ENCODE assay signal across 3 cellular contexts in the genomic region with DNA sequence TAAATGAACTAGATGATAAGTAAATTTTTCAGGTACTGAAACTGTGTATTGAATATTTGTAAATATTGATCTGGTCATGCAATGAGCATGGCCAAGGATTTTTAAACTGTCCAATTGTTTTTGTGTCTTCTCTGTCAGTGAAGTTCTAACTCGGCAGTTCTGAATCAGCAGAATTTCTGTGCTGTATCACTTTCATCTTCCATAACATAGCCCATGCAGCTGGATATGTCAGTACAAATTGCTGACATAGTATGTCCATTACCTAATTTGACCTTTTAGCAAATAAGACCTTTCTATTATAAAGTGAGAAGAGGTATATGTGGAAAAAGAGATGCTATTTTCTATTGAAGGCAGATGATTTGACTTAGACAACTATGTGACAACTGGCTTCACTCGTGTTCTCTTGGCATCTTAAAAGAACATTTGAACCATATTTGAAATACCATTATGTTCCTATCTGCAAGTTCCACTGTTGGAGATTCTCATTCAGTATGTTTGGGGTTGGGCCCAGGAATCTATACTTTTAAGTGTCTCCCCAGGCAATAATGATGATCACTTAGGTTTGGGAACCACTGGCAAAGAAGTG.
TF ChIP-seq lines count a peak whose summit lies in the region.

No MANE protein-coding gene starts in this region.

TF ChIP-seq in A549, 52 proteins besides CTCF, POLR2A, EP300 and RAD21 (continued from another document):
- TF ChIP-seq, protein P1, sequence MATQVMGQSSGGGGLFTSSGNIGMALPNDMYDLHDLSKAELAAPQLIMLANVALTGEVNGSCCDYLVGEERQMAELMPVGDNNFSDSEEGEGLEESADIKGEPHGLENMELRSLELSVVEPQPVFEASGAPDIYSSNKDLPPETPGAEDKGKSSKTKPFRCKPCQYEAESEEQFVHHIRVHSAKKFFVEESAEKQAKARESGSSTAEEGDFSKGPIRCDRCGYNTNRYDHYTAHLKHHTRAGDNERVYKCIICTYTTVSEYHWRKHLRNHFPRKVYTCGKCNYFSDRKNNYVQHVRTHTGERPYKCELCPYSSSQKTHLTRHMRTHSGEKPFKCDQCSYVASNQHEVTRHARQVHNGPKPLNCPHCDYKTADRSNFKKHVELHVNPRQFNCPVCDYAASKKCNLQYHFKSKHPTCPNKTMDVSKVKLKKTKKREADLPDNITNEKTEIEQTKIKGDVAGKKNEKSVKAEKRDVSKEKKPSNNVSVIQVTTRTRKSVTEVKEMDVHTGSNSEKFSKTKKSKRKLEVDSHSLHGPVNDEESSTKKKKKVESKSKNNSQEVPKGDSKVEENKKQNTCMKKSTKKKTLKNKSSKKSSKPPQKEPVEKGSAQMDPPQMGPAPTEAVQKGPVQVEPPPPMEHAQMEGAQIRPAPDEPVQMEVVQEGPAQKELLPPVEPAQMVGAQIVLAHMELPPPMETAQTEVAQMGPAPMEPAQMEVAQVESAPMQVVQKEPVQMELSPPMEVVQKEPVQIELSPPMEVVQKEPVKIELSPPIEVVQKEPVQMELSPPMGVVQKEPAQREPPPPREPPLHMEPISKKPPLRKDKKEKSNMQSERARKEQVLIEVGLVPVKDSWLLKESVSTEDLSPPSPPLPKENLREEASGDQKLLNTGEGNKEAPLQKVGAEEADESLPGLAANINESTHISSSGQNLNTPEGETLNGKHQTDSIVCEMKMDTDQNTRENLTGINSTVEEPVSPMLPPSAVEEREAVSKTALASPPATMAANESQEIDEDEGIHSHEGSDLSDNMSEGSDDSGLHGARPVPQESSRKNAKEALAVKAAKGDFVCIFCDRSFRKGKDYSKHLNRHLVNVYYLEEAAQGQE (IDR thresholded peaks at IDR 0.05): no peak
- TF ChIP-seq HOXA7 (CRISPR knock-in tag; IDR thresholded peaks at IDR 0.05): no peak

TF ChIP-seq in K562, 482 proteins besides CTCF, POLR2A, EP300 and RAD21 (continued from another document and continues in another):
- TF ChIP-seq, protein P2, sequence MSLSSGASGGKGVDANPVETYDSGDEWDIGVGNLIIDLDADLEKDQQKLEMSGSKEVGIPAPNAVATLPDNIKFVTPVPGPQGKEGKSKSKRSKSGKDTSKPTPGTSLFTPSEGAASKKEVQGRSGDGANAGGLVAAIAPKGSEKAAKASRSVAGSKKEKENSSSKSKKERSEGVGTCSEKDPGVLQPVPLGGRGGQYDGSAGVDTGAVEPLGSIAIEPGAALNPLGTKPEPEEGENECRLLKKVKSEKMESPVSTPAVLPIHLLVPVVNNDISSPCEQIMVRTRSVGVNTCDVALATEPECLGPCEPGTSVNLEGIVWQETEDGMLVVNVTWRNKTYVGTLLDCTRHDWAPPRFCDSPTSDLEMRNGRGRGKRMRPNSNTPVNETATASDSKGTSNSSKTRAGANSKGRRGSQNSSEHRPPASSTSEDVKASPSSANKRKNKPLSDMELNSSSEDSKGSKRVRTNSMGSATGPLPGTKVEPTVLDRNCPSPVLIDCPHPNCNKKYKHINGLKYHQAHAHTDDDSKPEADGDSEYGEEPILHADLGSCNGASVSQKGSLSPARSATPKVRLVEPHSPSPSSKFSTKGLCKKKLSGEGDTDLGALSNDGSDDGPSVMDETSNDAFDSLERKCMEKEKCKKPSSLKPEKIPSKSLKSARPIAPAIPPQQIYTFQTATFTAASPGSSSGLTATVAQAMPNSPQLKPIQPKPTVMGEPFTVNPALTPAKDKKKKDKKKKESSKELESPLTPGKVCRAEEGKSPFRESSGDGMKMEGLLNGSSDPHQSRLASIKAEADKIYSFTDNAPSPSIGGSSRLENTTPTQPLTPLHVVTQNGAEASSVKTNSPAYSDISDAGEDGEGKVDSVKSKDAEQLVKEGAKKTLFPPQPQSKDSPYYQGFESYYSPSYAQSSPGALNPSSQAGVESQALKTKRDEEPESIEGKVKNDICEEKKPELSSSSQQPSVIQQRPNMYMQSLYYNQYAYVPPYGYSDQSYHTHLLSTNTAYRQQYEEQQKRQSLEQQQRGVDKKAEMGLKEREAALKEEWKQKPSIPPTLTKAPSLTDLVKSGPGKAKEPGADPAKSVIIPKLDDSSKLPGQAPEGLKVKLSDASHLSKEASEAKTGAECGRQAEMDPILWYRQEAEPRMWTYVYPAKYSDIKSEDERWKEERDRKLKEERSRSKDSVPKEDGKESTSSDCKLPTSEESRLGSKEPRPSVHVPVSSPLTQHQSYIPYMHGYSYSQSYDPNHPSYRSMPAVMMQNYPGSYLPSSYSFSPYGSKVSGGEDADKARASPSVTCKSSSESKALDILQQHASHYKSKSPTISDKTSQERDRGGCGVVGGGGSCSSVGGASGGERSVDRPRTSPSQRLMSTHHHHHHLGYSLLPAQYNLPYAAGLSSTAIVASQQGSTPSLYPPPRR (CRISPR knock-in tag; IDR thresholded peaks at IDR 0.05; ENCODE audit: borderline replicate concordance): no peak
- TF ChIP-seq, protein P3, sequence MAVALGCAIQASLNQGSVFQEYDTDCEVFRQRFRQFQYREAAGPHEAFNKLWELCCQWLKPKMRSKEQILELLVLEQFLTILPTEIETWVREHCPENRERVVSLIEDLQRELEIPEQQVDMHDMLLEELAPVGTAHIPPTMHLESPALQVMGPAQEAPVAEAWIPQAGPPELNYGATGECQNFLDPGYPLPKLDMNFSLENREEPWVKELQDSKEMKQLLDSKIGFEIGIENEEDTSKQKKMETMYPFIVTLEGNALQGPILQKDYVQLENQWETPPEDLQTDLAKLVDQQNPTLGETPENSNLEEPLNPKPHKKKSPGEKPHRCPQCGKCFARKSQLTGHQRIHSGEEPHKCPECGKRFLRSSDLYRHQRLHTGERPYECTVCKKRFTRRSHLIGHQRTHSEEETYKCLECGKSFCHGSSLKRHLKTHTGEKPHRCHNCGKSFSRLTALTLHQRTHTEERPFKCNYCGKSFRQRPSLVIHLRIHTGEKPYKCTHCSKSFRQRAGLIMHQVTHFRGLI (CRISPR knock-in tag; IDR thresholded peaks at IDR 0.05): no peak
- TF ChIP-seq PURB (CRISPR knock-in tag; IDR thresholded peaks at IDR 0.05; ENCODE audit: low read depth) (no peak), SMARCA4 (IDR thresholded peaks at IDR 0.05) (no peak), HNRNPL (IDR thresholded peaks at IDR 0.05; ENCODE audit: low read depth, low read length) (no peak), ZNF589 (CRISPR knock-in tag; IDR thresholded peaks at IDR 0.05; ENCODE audit: low read depth) (no peak), SETDB1 (IDR thresholded peaks at IDR 0.05; ENCODE audit: low read length) (no peak), ZNF316 (IDR thresholded peaks at IDR 0.05) (peak; percentile 94), CBX8 (IDR thresholded peaks at IDR 0.05; ENCODE audit: borderline replicate concordance, extremely low read depth, low read depth, low read length, poor library complexity, severe bottlenecking) (no peak), HNRNPK (IDR thresholded peaks at IDR 0.05; ENCODE audit: low read depth, low read length, poor library complexity, severe bottlenecking) (no peak), RBM39 (optimal IDR thresholded peaks at IDR 0.05; ENCODE audit: low read depth, low read length) (no peak), ZNF41 (CRISPR knock-in tag; conservative IDR thresholded peaks at IDR 0.05) (no peak), PTRF (tag; IDR thresholded peaks at IDR 0.05) (no peak), BACH1 (tag; IDR thresholded peaks at IDR 0.05) (peak; percentile 47; the same call in 1 of the 2 replicates), ZC3H4 (CRISPR knock-in tag; IDR thresholded peaks at IDR 0.05; ENCODE audit: borderline replicate concordance) (no peak), TEAD2 (tag; IDR thresholded peaks at IDR 0.05) (no peak)
- TF ChIP-seq, protein P4, sequence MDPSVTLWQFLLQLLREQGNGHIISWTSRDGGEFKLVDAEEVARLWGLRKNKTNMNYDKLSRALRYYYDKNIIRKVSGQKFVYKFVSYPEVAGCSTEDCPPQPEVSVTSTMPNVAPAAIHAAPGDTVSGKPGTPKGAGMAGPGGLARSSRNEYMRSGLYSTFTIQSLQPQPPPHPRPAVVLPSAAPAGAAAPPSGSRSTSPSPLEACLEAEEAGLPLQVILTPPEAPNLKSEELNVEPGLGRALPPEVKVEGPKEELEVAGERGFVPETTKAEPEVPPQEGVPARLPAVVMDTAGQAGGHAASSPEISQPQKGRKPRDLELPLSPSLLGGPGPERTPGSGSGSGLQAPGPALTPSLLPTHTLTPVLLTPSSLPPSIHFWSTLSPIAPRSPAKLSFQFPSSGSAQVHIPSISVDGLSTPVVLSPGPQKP (CRISPR knock-in tag; IDR thresholded peaks at IDR 0.05): no peak
- TF ChIP-seq, protein P5, sequence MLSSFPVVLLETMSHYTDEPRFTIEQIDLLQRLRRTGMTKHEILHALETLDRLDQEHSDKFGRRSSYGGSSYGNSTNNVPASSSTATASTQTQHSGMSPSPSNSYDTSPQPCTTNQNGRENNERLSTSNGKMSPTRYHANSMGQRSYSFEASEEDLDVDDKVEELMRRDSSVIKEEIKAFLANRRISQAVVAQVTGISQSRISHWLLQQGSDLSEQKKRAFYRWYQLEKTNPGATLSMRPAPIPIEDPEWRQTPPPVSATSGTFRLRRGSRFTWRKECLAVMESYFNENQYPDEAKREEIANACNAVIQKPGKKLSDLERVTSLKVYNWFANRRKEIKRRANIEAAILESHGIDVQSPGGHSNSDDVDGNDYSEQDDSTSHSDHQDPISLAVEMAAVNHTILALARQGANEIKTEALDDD (IDR thresholded peaks at IDR 0.05): no peak

TF ChIP-seq in SK-N-SH treated with all-trans-retinoic acid at 6 μM for 48 hours, 23 proteins besides CTCF, POLR2A, EP300 and RAD21 (continued from another document):
- TF ChIP-seq, protein P6, sequence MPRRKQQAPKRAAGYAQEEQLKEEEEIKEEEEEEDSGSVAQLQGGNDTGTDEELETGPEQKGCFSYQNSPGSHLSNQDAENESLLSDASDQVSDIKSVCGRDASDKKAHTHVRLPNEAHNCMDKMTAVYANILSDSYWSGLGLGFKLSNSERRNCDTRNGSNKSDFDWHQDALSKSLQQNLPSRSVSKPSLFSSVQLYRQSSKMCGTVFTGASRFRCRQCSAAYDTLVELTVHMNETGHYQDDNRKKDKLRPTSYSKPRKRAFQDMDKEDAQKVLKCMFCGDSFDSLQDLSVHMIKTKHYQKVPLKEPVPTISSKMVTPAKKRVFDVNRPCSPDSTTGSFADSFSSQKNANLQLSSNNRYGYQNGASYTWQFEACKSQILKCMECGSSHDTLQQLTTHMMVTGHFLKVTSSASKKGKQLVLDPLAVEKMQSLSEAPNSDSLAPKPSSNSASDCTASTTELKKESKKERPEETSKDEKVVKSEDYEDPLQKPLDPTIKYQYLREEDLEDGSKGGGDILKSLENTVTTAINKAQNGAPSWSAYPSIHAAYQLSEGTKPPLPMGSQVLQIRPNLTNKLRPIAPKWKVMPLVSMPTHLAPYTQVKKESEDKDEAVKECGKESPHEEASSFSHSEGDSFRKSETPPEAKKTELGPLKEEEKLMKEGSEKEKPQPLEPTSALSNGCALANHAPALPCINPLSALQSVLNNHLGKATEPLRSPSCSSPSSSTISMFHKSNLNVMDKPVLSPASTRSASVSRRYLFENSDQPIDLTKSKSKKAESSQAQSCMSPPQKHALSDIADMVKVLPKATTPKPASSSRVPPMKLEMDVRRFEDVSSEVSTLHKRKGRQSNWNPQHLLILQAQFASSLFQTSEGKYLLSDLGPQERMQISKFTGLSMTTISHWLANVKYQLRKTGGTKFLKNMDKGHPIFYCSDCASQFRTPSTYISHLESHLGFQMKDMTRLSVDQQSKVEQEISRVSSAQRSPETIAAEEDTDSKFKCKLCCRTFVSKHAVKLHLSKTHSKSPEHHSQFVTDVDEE (CRISPR knock-in tag; IDR thresholded peaks at IDR 0.05): no peak
- TF ChIP-seq ZFP30 (CRISPR knock-in tag; IDR thresholded peaks at IDR 0.05) (no peak), ZFP3 (CRISPR knock-in tag; IDR thresholded peaks at IDR 0.05) (no peak), PPARA (CRISPR knock-in tag; IDR thresholded peaks at IDR 0.05; ENCODE audit: borderline replicate concordance) (no peak), GLIS3 (CRISPR knock-in tag; IDR thresholded peaks at IDR 0.05) (no peak), CSDC2 (CRISPR knock-in tag; IDR thresholded peaks at IDR 0.05) (no peak), ZC3H10 (CRISPR knock-in tag; IDR thresholded peaks at IDR 0.05) (no peak), ZNF70 (CRISPR knock-in tag; IDR thresholded peaks at IDR 0.05) (no peak), ARNTL (CRISPR knock-in tag; IDR thresholded peaks at IDR 0.05; ENCODE audit: borderline replicate concordance, low read depth) (no peak)
- TF ChIP-seq, protein P7, sequence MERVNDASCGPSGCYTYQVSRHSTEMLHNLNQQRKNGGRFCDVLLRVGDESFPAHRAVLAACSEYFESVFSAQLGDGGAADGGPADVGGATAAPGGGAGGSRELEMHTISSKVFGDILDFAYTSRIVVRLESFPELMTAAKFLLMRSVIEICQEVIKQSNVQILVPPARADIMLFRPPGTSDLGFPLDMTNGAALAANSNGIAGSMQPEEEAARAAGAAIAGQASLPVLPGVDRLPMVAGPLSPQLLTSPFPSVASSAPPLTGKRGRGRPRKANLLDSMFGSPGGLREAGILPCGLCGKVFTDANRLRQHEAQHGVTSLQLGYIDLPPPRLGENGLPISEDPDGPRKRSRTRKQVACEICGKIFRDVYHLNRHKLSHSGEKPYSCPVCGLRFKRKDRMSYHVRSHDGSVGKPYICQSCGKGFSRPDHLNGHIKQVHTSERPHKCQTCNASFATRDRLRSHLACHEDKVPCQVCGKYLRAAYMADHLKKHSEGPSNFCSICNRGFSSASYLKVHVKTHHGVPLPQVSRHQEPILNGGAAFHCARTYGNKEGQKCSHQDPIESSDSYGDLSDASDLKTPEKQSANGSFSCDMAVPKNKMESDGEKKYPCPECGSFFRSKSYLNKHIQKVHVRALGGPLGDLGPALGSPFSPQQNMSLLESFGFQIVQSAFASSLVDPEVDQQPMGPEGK (CRISPR knock-in tag; IDR thresholded peaks at IDR 0.05; ENCODE audit: borderline replicate concordance): no peak
- TF ChIP-seq, protein P8, sequence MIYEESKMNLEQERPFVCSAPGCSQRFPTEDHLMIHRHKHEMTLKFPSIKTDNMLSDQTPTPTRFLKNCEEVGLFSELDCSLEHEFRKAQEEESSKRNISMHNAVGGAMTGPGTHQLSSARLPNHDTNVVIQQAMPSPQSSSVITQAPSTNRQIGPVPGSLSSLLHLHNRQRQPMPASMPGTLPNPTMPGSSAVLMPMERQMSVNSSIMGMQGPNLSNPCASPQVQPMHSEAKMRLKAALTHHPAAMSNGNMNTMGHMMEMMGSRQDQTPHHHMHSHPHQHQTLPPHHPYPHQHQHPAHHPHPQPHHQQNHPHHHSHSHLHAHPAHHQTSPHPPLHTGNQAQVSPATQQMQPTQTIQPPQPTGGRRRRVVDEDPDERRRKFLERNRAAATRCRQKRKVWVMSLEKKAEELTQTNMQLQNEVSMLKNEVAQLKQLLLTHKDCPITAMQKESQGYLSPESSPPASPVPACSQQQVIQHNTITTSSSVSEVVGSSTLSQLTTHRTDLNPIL (CRISPR knock-in tag; IDR thresholded peaks at IDR 0.05; ENCODE audit: low read depth): no peak
- TF ChIP-seq, protein P9, sequence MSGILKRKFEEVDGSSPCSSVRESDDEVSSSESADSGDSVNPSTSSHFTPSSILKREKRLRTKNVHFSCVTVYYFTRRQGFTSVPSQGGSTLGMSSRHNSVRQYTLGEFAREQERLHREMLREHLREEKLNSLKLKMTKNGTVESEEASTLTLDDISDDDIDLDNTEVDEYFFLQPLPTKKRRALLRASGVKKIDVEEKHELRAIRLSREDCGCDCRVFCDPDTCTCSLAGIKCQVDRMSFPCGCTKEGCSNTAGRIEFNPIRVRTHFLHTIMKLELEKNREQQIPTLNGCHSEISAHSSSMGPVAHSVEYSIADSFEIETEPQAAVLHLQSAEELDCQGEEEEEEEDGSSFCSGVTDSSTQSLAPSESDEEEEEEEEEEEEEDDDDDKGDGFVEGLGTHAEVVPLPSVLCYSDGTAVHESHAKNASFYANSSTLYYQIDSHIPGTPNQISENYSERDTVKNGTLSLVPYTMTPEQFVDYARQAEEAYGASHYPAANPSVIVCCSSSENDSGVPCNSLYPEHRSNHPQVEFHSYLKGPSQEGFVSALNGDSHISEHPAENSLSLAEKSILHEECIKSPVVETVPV (CRISPR knock-in tag; IDR thresholded peaks at IDR 0.05): no peak
